Comparison of ENCODE assay signal across 1 cellular context in genomic region chr7:55533050-55533728, GRCh38.
A peak's percentile ranks its signal among the peaks of the same experiment; 100 is the strongest.
TF ChIP-seq lines count a peak whose summit lies in the region.

No MANE protein-coding gene starts in this region.

TF ChIP-seq in endothelial cell of umbilical vein, 7 proteins besides CTCF, POLR2A, EP300 and RAD21:
- TF ChIP-seq FOS (IDR thresholded peaks at IDR 0.05; ENCODE audit: borderline replicate concordance, insufficient read depth, low read length) (peak; percentile 53), EZH2 (IDR thresholded peaks at IDR 0.05; ENCODE audit: borderline replicate concordance, low read depth, low read length, severe bottlenecking) (no peak), MYC (IDR thresholded peaks at IDR 0.05; ENCODE audit: low read depth, low read length) (no peak)
